In the genomic region with DNA sequence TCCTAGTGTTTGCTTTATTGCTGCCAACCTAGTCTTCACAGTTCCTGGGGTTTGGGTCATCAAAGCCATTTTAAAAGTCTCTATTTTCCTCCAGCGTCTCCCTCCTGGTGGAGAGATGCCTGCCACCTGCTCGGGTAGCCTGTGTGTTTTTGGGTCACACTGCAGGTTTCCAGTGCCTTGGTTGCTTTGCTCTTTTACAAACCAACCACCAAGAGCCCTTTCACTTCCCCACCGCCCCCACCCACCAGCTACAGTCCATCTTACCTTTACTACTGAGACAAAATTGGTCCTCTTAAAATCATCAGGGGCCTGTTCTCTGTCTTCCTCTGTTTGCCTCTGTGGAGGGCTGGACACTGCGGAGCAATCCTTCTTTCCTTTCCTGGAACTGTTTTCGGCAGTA, we compare ENCODE assay signal across 1 cellular context.
TF ChIP-seq lines count a peak whose summit lies in the region.

No MANE protein-coding gene starts in this region.

TF ChIP-seq in GM23338, 12 proteins besides CTCF, POLR2A, EP300 and RAD21 (continued from another document):
- TF ChIP-seq NANOG (IDR thresholded peaks at IDR 0.05; ENCODE audit: borderline replicate concordance) (no peak), JUNB (IDR thresholded peaks at IDR 0.05; ENCODE audit: unreplicated experiment) (no peak)
TF ChIP-seq in GM23338: peak in this region for 0.
